32 cellular contexts compared by ENCODE assay signal in genomic region chr2:70362661-70363060, GRCh38.
"Had no signal": no experiment of that assay in that cellular context is flagged by ENCODE, and none has a peak within 500 bp of the region (broad histone marks: within the 10 kb centered on the region; RNA-seq: fewer than 3 reads in every experiment).

No MANE protein-coding gene starts in this region.

- H3K4me1 Mint-ChIP-seq: activated naive CD4-positive, alpha-beta T cell treated with anti-CD3 and anti-CD28 coated beads, Interleukin-2, amount 10 ng/mL, durations not matched to agents 7 days and 5 days; activated naive CD8-positive, alpha-beta T cell treated with anti-CD3 and anti-CD28 coated beads, Interleukin-2, amount 10 ng/mL, durations not matched to agents 7 days and 5 days; brain; immature natural killer cell; naive B cell; stimulated activated naive B cell treated with anti-CD40 and anti-IgM and Interleukin-4, amounts not matched to agents 10 μg/mL and 1 μg/mL and 100 μg/mL, for 72 hours had no signal

- H3K27ac Mint-ChIP-seq: activated naive CD4-positive, alpha-beta T cell treated with anti-CD3 and anti-CD28 coated beads, Interleukin-2, amount 10 ng/mL, durations not matched to agents 7 days and 5 days; activated naive CD8-positive, alpha-beta T cell treated with anti-CD3 and anti-CD28 coated beads, Interleukin-2, amount 10 ng/mL, durations not matched to agents 7 days and 5 days; brain; immature natural killer cell; mesothelial cell of epicardium; naive B cell; nephron progenitor cell; stimulated activated naive B cell treated with anti-CD40 and anti-IgM and Interleukin-4, amounts not matched to agents 10 μg/mL and 1 μg/mL and 100 μg/mL, for 72 hours; T-helper 2 cell treated with Interferon-gamma antibody and Interleukin-4, amounts not matched to agents 5 μg/mL and 100 μg/mL, for 36 hours had no signal

- H3K9me3 Mint-ChIP-seq: activated naive CD4-positive, alpha-beta T cell treated with anti-CD3 and anti-CD28 coated beads, Interleukin-2, amount 10 ng/mL, durations not matched to agents 7 days and 5 days; activated naive CD8-positive, alpha-beta T cell treated with anti-CD3 and anti-CD28 coated beads, Interleukin-2, amount 10 ng/mL, durations not matched to agents 7 days and 5 days; immature natural killer cell; mesothelial cell of epicardium; nephron progenitor cell; stimulated activated naive B cell treated with anti-CD40 and anti-IgM and Interleukin-4, amounts not matched to agents 10 μg/mL and 1 μg/mL and 100 μg/mL, for 72 hours; T-helper 2 cell treated with Interferon-gamma antibody and Interleukin-4, amounts not matched to agents 5 μg/mL and 100 μg/mL, for 36 hours had no signal

- H3K9me3 ChIP-seq: ascending aorta, neutrophil, prostate gland, sigmoid colon, stomach, tibial artery had no signal

- H3K27me3 ChIP-seq: ascending aorta, sigmoid colon, stomach, tibial artery had no signal

- H3K36me3 ChIP-seq: ascending aorta, neutrophil, prostate gland, sigmoid colon, stomach, tibial artery had no signal

- H3K27ac ChIP-seq: ascending aorta, coronary artery, dorsolateral prefrontal cortex, neutrophil, prostate gland, sigmoid colon, stomach, tibial artery had no signal

- DNase-seq: activated CD4-positive, alpha-beta T cell treated with anti-CD3 and anti-CD28 coated beads for 4 hours; activated CD4-positive, alpha-beta T cell treated with anti-CD3 and anti-CD28 coated beads, Interleukin-2, amount 50 U/mL, for 4 hours; activated CD4-positive, CD25-positive, alpha-beta regulatory T cell; activated CD8-positive, alpha-beta memory T cell treated with anti-CD3 and anti-CD28 coated beads for 24 hours; activated gamma-delta T cell; activated naive CD4-positive, alpha-beta T cell treated with anti-CD3 and anti-CD28 coated beads, Interleukin-2, amount 10 ng/mL, durations not matched to agents 7 days and 5 days; activated naive CD8-positive, alpha-beta T cell treated with anti-CD3 and anti-CD28 coated beads, Interleukin-2, amount 10 ng/mL, durations not matched to agents 7 days and 5 days; dorsolateral prefrontal cortex; effector memory CD4-positive, alpha-beta T cell; foreskin fibroblast; head of caudate nucleus; hippocampal formation; immature natural killer cell; kidney; naive B cell; nephron progenitor cell; retina; sigmoid colon; small intestine; stimulated activated CD4-positive, alpha-beta T cell treated with anti-CD3 and anti-CD28 coated beads, Interleukin-4, amount 100 ng/mL, for 4 hours; stimulated activated CD8-positive, alpha-beta memory T cell treated with anti-CD3 and anti-CD28 coated beads, Interleukin-4, amount 100 ng/mL, for 48 hours; stimulated activated naive B cell treated with anti-CD40 and anti-IgM and Interleukin-4, amounts not matched to agents 10 μg/mL and 1 μg/mL and 100 μg/mL, for 72 hours; stomach; tibial artery had no signal

- H3K4me1 ChIP-seq: ascending aorta, prostate gland, sigmoid colon, stomach, tibial artery had no signal

- ATAC-seq: esophagus mucosa; stimulated activated naive B cell treated with anti-CD40 and anti-IgM and Interleukin-4, amounts not matched to agents 10 μg/mL and 1 μg/mL and 100 μg/mL, for 72 hours had no signal

- H3K36me3 Mint-ChIP-seq: activated naive CD4-positive, alpha-beta T cell treated with anti-CD3 and anti-CD28 coated beads, Interleukin-2, amount 10 ng/mL, durations not matched to agents 7 days and 5 days; activated naive CD8-positive, alpha-beta T cell treated with anti-CD3 and anti-CD28 coated beads, Interleukin-2, amount 10 ng/mL, durations not matched to agents 7 days and 5 days; brain; immature natural killer cell; mesothelial cell of epicardium; naive B cell; stimulated activated naive B cell treated with anti-CD40 and anti-IgM and Interleukin-4, amounts not matched to agents 10 μg/mL and 1 μg/mL and 100 μg/mL, for 72 hours had no signal

- H3K4me3 ChIP-seq: ascending aorta, coronary artery, dorsolateral prefrontal cortex, prostate gland, sigmoid colon, stomach, tibial artery had no signal

- H3K4me3 Mint-ChIP-seq: activated naive CD4-positive, alpha-beta T cell treated with anti-CD3 and anti-CD28 coated beads, Interleukin-2, amount 10 ng/mL, durations not matched to agents 7 days and 5 days; activated naive CD8-positive, alpha-beta T cell treated with anti-CD3 and anti-CD28 coated beads, Interleukin-2, amount 10 ng/mL, durations not matched to agents 7 days and 5 days; brain; immature natural killer cell; mesothelial cell of epicardium; naive B cell; nephron progenitor cell; stimulated activated naive B cell treated with anti-CD40 and anti-IgM and Interleukin-4, amounts not matched to agents 10 μg/mL and 1 μg/mL and 100 μg/mL, for 72 hours; T-helper 2 cell treated with Interferon-gamma antibody and Interleukin-4, amounts not matched to agents 5 μg/mL and 100 μg/mL, for 36 hours had no signal
